Comparison of ENCODE assay signal across 10 cellular contexts in the genomic region with DNA sequence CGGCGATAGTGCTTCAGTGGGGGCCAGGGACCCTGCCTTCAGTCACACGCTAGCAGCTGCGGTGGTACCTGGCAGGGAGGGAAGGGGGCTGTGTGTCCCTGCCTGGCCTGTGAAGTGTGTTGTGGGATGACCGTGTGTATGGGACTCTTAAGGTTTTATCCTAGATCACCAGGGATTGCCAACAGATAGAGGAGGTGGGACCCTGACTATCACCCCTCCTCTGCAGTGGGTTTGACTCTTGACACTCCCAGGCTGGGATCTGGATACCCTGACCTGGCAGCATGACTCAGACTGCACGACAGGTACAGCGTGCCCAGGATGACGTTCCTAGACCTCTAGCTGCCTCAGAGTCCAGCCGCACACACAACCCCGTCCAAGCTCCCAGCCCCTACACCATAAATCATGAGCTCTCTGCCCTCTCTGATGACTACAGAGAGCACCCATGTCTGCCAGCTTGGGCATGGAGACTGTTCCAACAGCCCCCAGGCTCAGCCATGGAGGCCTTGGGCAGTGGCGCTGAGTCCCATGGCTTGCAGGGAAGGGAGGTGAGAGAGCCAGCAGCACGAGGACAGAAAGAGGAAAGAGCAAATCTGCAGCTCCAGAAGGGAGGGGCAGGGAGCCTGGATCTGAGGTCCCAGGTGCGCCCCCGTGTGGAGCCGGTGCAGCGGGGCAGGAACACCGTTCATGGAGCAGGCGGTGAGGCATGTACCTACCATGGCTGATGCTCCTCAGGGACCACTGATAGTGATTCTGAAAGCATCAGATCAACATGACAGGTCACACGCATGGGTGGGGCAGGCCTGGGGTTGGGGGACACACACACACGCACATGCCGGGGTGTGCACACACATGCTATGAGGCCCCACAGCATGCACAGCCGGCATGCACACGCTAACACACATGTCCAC.
DNase-seq lines count a peak whose midpoint lies in the region; ATAC-seq, FAIRE-seq and TF ChIP-seq lines count a peak whose summit lies in the region.
"Had no signal": no experiment of that assay in that cellular context is flagged by ENCODE, and none has a peak within 500 bp of the region (broad histone marks: within the 10 kb centered on the region; RNA-seq: fewer than 3 reads in every experiment).

No MANE protein-coding gene starts in this region.

- H4K20me1 ChIP-seq in astrocyte (ENCODE audit: insufficient read depth, low read length), result no peaks in the 10 kb centered on the region

- TF ChIP-seq CTCF in astrocyte (IDR thresholded peaks at IDR 0.05; ENCODE audit: insufficient read depth, low read depth, low read length) (peak; percentile 22), testis (IDR thresholded peaks at IDR 0.05) (peak in 1 of 3 experiments; percentile 26)

- peaks cover 2% of the 10 kb centered on the region for H3K4me1 Mint-ChIP-seq in astrocyte (ENCODE audit: low read depth, unreplicated experiment)

- H3K36me3 ChIP-seq in astrocyte (ENCODE audit: insufficient read depth, low read length), result no peaks in the 10 kb centered on the region
- no peaks in the 10 kb centered on the region for H3K36me3 ChIP-seq in testis (ENCODE audit: low read depth, missing control alignments)

- no peaks in the 10 kb centered on the region for H3K36me3 Mint-ChIP-seq in astrocyte (ENCODE audit: low read depth, unreplicated experiment)

- H3K27ac ChIP-seq in astrocyte (ENCODE audit: low read depth, low read length) (no peak overlapping the region), testis (no peak overlapping the region)
- H3K27ac ChIP-seq: parathyroid adenoma had no signal

- H3K4me3 ChIP-seq in astrocyte (ENCODE audit: insufficient read depth, low read depth, low read length), result no peak overlapping the region
- H3K4me3 ChIP-seq in testis, result no peak overlapping the region

- H3K4me2 ChIP-seq in astrocyte (ENCODE audit: low read length), result no peak overlapping the region

- H3K9me3 ChIP-seq in astrocyte (ENCODE audit: insufficient read depth, low read depth, low read length) (no peaks in the 10 kb centered on the region), testis (no peaks in the 10 kb centered on the region)

- peak overlapping the region; percentile 16 for H2AFZ ChIP-seq in astrocyte (ENCODE audit: low read depth, low read length)
- H2AFZ ChIP-seq: parathyroid adenoma had no signal

- FAIRE-seq in astrocyte (lab: Jason Lieb, UNC), result no peak
- FAIRE-seq: TTC549 had no signal

- intact Hi-C loops in left colon (cut with DNase I, micrococcal nuclease), result no loop called here
- intact Hi-C loops in testis (cut with DNase I; ENCODE audit: low total_unique reads), result no loop called here

- ATAC-seq in HG03342 (IDR thresholded peaks at IDR 0.05; ENCODE audit: unreplicated experiment) (peak; percentile 65), left colon (peak; percentile 91), GM18505 (IDR thresholded peaks at IDR 0.05; ENCODE audit: unreplicated experiment) (no peak), GM18520 (IDR thresholded peaks at IDR 0.05; ENCODE audit: unreplicated experiment) (no peak)

- no peak for TF ChIP-seq POLR2A in testis (IDR thresholded peaks at IDR 0.05)
- no peak for TF ChIP-seq POLR2A in GM18505 (IDR thresholded peaks at IDR 0.05; ENCODE audit: borderline replicate concordance, extremely low read depth, insufficient read depth, insufficient read length)

- 58 to 60% methylated on average over 19 to 21 of the region's 23 CpGs for WGBS in testis, 2 donors

- DNase-seq in Daoy (ENCODE audit: low read depth), result peak; percentile 77
- DNase-seq in RPMI7951 (ENCODE audit: low read depth), result peak; percentile 33
- no peak for DNase-seq in astrocyte (ENCODE audit: low read depth)
- DNase-seq in left colon, result peak; percentile 74 to 86
- peak; percentile 77 for DNase-seq in testis

- H3K27ac Mint-ChIP-seq in astrocyte (ENCODE audit: unreplicated experiment), result no peak overlapping the region

- H3K27me3 Mint-ChIP-seq in astrocyte (ENCODE audit: low read depth, unreplicated experiment), result peaks cover 16% of the 10 kb centered on the region

- H3K4me3 Mint-ChIP-seq in astrocyte (ENCODE audit: unreplicated experiment), result no peak overlapping the region

- H3K4me1 ChIP-seq in astrocyte (ENCODE audit: insufficient read depth, low read length), result no peaks in the 10 kb centered on the region
- H3K4me1 ChIP-seq in testis, result no peaks in the 10 kb centered on the region
- H3K4me1 ChIP-seq: parathyroid adenoma had no signal

- H3K27me3 ChIP-seq in astrocyte (ENCODE audit: insufficient read depth, low read length), result no peaks in the 10 kb centered on the region
- no peaks in the 10 kb centered on the region for H3K27me3 ChIP-seq in testis

- H3K9me3 Mint-ChIP-seq in astrocyte (ENCODE audit: unreplicated experiment), result no peaks in the 10 kb centered on the region

- no peak overlapping the region for H3K9ac ChIP-seq in astrocyte (ENCODE audit: low read length)
- H3K9ac ChIP-seq: parathyroid adenoma had no signal

- H3K79me2 ChIP-seq in astrocyte (ENCODE audit: insufficient read depth, low read length), result no peaks in the 10 kb centered on the region
- H3K79me2 ChIP-seq: parathyroid adenoma had no signal

Comparison
In these comparisons a context has a peak if more than half of its experiments do, and no peak if none do; other contexts are left out.
1. ATAC-seq: peak in HG03342 (single experiment) and left colon (single experiment); none in GM18505 (single experiment) and GM18520 (single experiment).